1 cellular context compared by ENCODE assay signal in genomic region chr6:37059344-37060194, GRCh38.
TF ChIP-seq lines count a peak whose summit lies in the region.

No MANE protein-coding gene starts in this region.

TF ChIP-seq in HepG2, 621 proteins besides CTCF, POLR2A, EP300 and RAD21 (continued from another document and continues in another):
- TF ChIP-seq KDM2A (CRISPR knock-in tag; IDR thresholded peaks at IDR 0.05; ENCODE audit: borderline replicate concordance, low read depth) (peak; percentile 75), TBL1XR1 (IDR thresholded peaks at IDR 0.05; ENCODE audit: borderline replicate concordance, low read length, partially characterized antibody) (peak; percentile 45), PAXIP1 (CRISPR knock-in tag; conservative IDR thresholded peaks at IDR 0.05) (peak; percentile 88), HOXA3 (CRISPR knock-in tag; IDR thresholded peaks at IDR 0.05) (peak; percentile 74), ZFP82 (CRISPR knock-in tag; IDR thresholded peaks at IDR 0.05; ENCODE audit: borderline replicate concordance) (no peak; the same call in 1 of the 2 replicates), ZBTB39 (CRISPR knock-in tag; IDR thresholded peaks at IDR 0.05) (peak; percentile 96), ZBTB43 (CRISPR knock-in tag; conservative IDR thresholded peaks at IDR 0.05) (peak; percentile 79), CHCHD3 (CRISPR knock-in tag; IDR thresholded peaks at IDR 0.05) (no peak), FOXC1 (CRISPR knock-in tag; IDR thresholded peaks at IDR 0.05; ENCODE audit: borderline replicate concordance) (peak; percentile 74), SMC3 (IDR thresholded peaks at IDR 0.05; ENCODE audit: low read length) (peak; percentile 99), CEBPZ (IDR thresholded peaks at IDR 0.05; ENCODE audit: low read length) (no peak), BCLAF1 (IDR thresholded peaks at IDR 0.05) (no peak), PATZ1 (CRISPR knock-in tag; IDR thresholded peaks at IDR 0.05) (peak; percentile 78), ZNF12 (CRISPR knock-in tag; IDR thresholded peaks at IDR 0.05) (peak; percentile 69; the same call in 1 of the 2 replicates), ZNF724P (CRISPR knock-in tag; IDR thresholded peaks at IDR 0.05; ENCODE audit: borderline replicate concordance) (0 out of 2 replicates have a peak, but pooled peaks have one; percentile 35), ZNF280B (CRISPR knock-in tag; IDR thresholded peaks at IDR 0.05; ENCODE audit: borderline replicate concordance) (0 out of 2 replicates have a peak, but pooled peaks have one; percentile 64), TRIM24 (CRISPR knock-in tag; IDR thresholded peaks at IDR 0.05) (peak; percentile 15; the same call in 1 of the 2 replicates), ELF3 (CRISPR knock-in tag; IDR thresholded peaks at IDR 0.05) (peak; percentile 87), ZNF740 (CRISPR knock-in tag; IDR thresholded peaks at IDR 0.05) (peak; percentile 88), HNRNPL (IDR thresholded peaks at IDR 0.05; ENCODE audit: low read depth, low read length) (peak; percentile 71; the same call in 1 of the 2 replicates), ZNF614 (CRISPR knock-in tag; IDR thresholded peaks at IDR 0.05; ENCODE audit: borderline replicate concordance) (peak; percentile 32; the same call in 1 of the 2 replicates), ZNF431 (CRISPR knock-in tag; IDR thresholded peaks at IDR 0.05; ENCODE audit: borderline replicate concordance, low read depth) (0 out of 2 replicates have a peak, but pooled peaks have one; percentile 55), ZIK1 (CRISPR knock-in tag; IDR thresholded peaks at IDR 0.05; ENCODE audit: borderline replicate concordance, low read depth) (no peak), TEAD3 (CRISPR knock-in tag; optimal IDR thresholded peaks at IDR 0.05; ENCODE audit: borderline replicate concordance) (peak; percentile 88), CBX5 (CRISPR knock-in tag; IDR thresholded peaks at IDR 0.05; ENCODE audit: borderline replicate concordance) (peak; percentile 47; the same call in 1 of the 2 replicates), GFI1 (CRISPR knock-in tag; IDR thresholded peaks at IDR 0.05; ENCODE audit: borderline replicate concordance) (peak; percentile 91), ZFP41 (CRISPR knock-in tag; IDR thresholded peaks at IDR 0.05; ENCODE audit: borderline replicate concordance) (peak; percentile 54; the same call in 1 of the 2 replicates), MYPOP (CRISPR knock-in tag; IDR thresholded peaks at IDR 0.05) (peak; percentile 75), ZNF891 (CRISPR knock-in tag; IDR thresholded peaks at IDR 0.05) (peak; percentile 59), DZIP1 (CRISPR knock-in tag; IDR thresholded peaks at IDR 0.05) (peak; percentile 75; the same call in 1 of the 2 replicates), ZNF790 (CRISPR knock-in tag; IDR thresholded peaks at IDR 0.05; ENCODE audit: borderline replicate concordance) (peak; percentile 62; the same call in 1 of the 2 replicates), U2AF2 (IDR thresholded peaks at IDR 0.05; ENCODE audit: low read depth, low read length) (no peak), ZNF772 (CRISPR knock-in tag; IDR thresholded peaks at IDR 0.05) (peak; percentile 90), NFATC3 (CRISPR knock-in tag; IDR thresholded peaks at IDR 0.05) (0 out of 2 replicates have a peak, but pooled peaks have one; percentile 54)
